In genomic region chr1:55216078-55216477, GRCh38 we compare ENCODE assay signal across 8 cellular contexts. TPM values are rescaled to one million over a fixed set of nuclear protein-coding genes. Genes with fewer than 3 reads are reported as not detected.
DNase-seq lines count a peak whose midpoint lies in the region; ATAC-seq and TF ChIP-seq lines count a peak whose summit lies in the region.

No MANE protein-coding gene starts in this region.

- peak overlapping the region; percentile 92 to 99 (median 97) for H3K4me3 Mint-ChIP-seq in naive B cell

- H3K36me3 ChIP-seq in BE2C = no peaks in the 10 kb centered on the region
- no peaks in the 10 kb centered on the region for H3K36me3 ChIP-seq in KMS-11 (ENCODE audit: insufficient read depth)

- H4K20me1 ChIP-seq in KMS-11 (ENCODE audit: insufficient read depth) = no peaks in the 10 kb centered on the region

- H3K4me2 ChIP-seq in KMS-11 = peak overlapping the region; percentile 84

- ATAC-seq in naive B cell (ENCODE audit: low read depth in 2 of 2) = no peak
- no peak for ATAC-seq in GM21717 (IDR thresholded peaks at IDR 0.05; ENCODE audit: unreplicated experiment)
- no peak for ATAC-seq in foreskin keratinocyte

- TF ChIP-seq CTCF in BE2C (IDR thresholded peaks at IDR 0.05; ENCODE audit: low read depth, low read length) = no peak
- TF ChIP-seq CTCF in KMS-11 (conservative IDR thresholded peaks at IDR 0.05; ENCODE audit: low read depth, low read length) = no peak
- no peak for TF ChIP-seq CTCF in foreskin keratinocyte (conservative IDR thresholded peaks at IDR 0.05)

- DNase-seq in BE2C (no peak), cerebellar cortex (ENCODE audit: low spot score) (peak; percentile 46), naive B cell (no peak), NCI-H187 treated with DMSO at 0.1 percent for 48 hours (lab: John Stamatoyannopoulos, UW) (no peak), foreskin keratinocyte (no peak)
- no peak for DNase-seq in stimulated activated CD8-positive, alpha-beta memory T cell treated with anti-CD3 and anti-CD28 coated beads, Interleukin-4, amount 100 ng/mL, for 48 hours

- H3K4me1 ChIP-seq in BE2C (no peaks in the 10 kb centered on the region), KMS-11 (ENCODE audit: low read depth, poor library complexity, severe bottlenecking) (peaks cover 16% of the 10 kb centered on the region), foreskin keratinocyte (peaks cover 16% of the 10 kb centered on the region)

- H2AFZ ChIP-seq in KMS-11 (ENCODE audit: low read depth) = peak overlapping the region; percentile 82

- H3K27ac ChIP-seq in KMS-11 = peak overlapping the region; percentile 57
- no peak overlapping the region for H3K27ac ChIP-seq in foreskin keratinocyte

- H3K9ac ChIP-seq in KMS-11 = peak overlapping the region; percentile 96; the same call in 1 of the 2 replicates

- no peaks in the 10 kb centered on the region for H3K9me3 ChIP-seq in BE2C

- peaks cover 17% of the 10 kb centered on the region; the same call in 1 of the 2 replicates for H3K79me2 ChIP-seq in KMS-11 (ENCODE audit: insufficient read depth, low read depth)

- H3K4me3 ChIP-seq in BE2C (ENCODE audit: low read depth, low read length) = peak overlapping the region; percentile 82
- no peak overlapping the region for H3K4me3 ChIP-seq in KMS-11 (IDR thresholded peaks at IDR 0.05; ENCODE audit: insufficient read depth, low read depth, low read length)

- H3K9me3 Mint-ChIP-seq in naive B cell = no peaks in the 10 kb centered on the region

- H3K36me3 Mint-ChIP-seq in naive B cell = peaks cover 0 to 4% of the 10 kb centered on the region in 2 donors

- peak overlapping the region; percentile 98 to 100 (median 99) for H3K27ac Mint-ChIP-seq in naive B cell

- H3K27me3 ChIP-seq in BE2C (no peaks in the 10 kb centered on the region), KMS-11 (ENCODE audit: insufficient read depth, low read depth) (no peaks in the 10 kb centered on the region), foreskin keratinocyte (no peaks in the 10 kb centered on the region)

- peaks cover 53 to 60% (median 58%) of the 10 kb centered on the region in 3 donors for H3K4me1 Mint-ChIP-seq in naive B cell

- no peaks in the 10 kb centered on the region for H3K27me3 Mint-ChIP-seq in naive B cell

RNA-seq across cellular contexts. Expression of gene USP24, which starts 0.9 kb away (rescaled TPM):
- polyA plus RNA-seq in BE2C (2012; ENCODE audit: insufficient read depth, insufficient read length, low read depth) = 11.6 TPM
- 10 to 100 TPM in 1 of 6 donors, 1 to 10 TPM in 5; 4.6 to 15.2 (median 8.5) TPM for polyA plus RNA-seq in naive B cell (ENCODE audit: low read depth in 6 of 6)
- 42.4 and 45.3 TPM in 2 replicates for total RNA-seq in foreskin keratinocyte
- polyA plus RNA-seq in foreskin keratinocyte = 12.1 and 17.2 TPM in 2 replicates
